ENCODE assay signal across 17 cellular contexts in the genomic region with DNA sequence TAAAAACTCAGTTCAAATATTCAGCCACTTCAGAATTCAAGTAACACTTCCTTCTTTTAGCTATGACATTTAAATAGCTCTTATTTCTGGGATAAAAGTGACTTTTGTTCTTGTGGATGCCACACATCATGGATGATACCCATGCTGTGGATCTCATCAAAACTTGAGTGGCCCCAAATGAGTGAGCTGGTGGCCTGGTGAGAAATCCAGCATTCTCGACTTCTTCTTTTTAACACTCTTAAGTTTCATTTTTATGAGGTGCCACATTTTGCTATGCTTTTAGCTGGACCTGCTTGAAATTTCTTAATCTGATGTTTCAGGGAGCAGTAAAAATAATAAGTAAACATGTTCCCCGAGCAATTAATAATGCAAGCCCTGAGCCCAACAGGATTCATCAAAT.
"Had no signal": no experiment of that assay in that cellular context is flagged by ENCODE, and none has a peak within 500 bp of the region (broad histone marks: within the 10 kb centered on the region; RNA-seq: fewer than 3 reads in every experiment).

No MANE protein-coding gene starts in this region.

- H3K4me2 ChIP-seq: hepatocyte had no signal

- H3K27me3 Mint-ChIP-seq: type B pancreatic cell had no signal

- H2AFZ ChIP-seq: hepatocyte had no signal

- H3K4me1 Mint-ChIP-seq: neural crest cell had no signal

- H3K4me3 ChIP-seq: body of pancreas, coronary artery, hepatocyte, ovary, sigmoid colon, suprapubic skin had no signal

- H3K27me3 ChIP-seq: body of pancreas, hepatocyte, ovary, sigmoid colon, suprapubic skin had no signal

- H3K36me3 ChIP-seq: ovary, sigmoid colon, suprapubic skin had no signal

- H3K4me3 Mint-ChIP-seq: neural crest cell, type B pancreatic cell had no signal

- H3K9me3 ChIP-seq: body of pancreas, ovary, sigmoid colon, suprapubic skin had no signal

- H3K27ac Mint-ChIP-seq: activated T-helper 2 cell treated with anti-CD3 and anti-CD28 coated beads, Interferon-gamma antibody, Interleukin-2, Interleukin-4, amounts not matched to agents 10 μg/mL and 5 μg/mL and 100 μg/mL, durations not matched to agents 14 hours and 24 hours and 36 hours; type B pancreatic cell had no signal

- H3K36me3 Mint-ChIP-seq: type B pancreatic cell had no signal

- H3K79me2 ChIP-seq: hepatocyte had no signal

- H3K27ac ChIP-seq: body of pancreas, coronary artery, hepatocyte, ovary, sigmoid colon, suprapubic skin had no signal

- H3K4me1 ChIP-seq: body of pancreas, sigmoid colon, suprapubic skin had no signal

- ATAC-seq: body of pancreas; stimulated activated naive CD8-positive, alpha-beta T cell treated with anti-CD3 and anti-CD28 coated beads, Interleukin-15, Interleukin-2, amounts not matched to agents 100 U/mL and 50 U/mL, for 24 hours had no signal

- H3K9me3 Mint-ChIP-seq: activated T-helper 2 cell treated with anti-CD3 and anti-CD28 coated beads, Interferon-gamma antibody, Interleukin-2, Interleukin-4, amounts not matched to agents 10 μg/mL and 5 μg/mL and 100 μg/mL, durations not matched to agents 14 hours and 24 hours and 36 hours; neural crest cell had no signal

- DNase-seq: activated CD4-positive, alpha-beta T cell treated with anti-CD3 and anti-CD28 coated beads, Interleukin-2, amount 50 U/mL, for 1 hour; activated CD4-positive, CD25-positive, alpha-beta regulatory T cell; activated naive CD4-positive, alpha-beta T cell treated with anti-CD3 and anti-CD28 coated beads, Interleukin-2, amount 50 U/mL, for 16 hours; central memory CD4-positive, alpha-beta T cell; effector memory CD4-positive, alpha-beta T cell; kidney glomerular epithelial cell; ovary; sigmoid colon; stimulated activated CD4-positive, alpha-beta T cell treated with anti-CD3 and anti-CD28 coated beads, Interleukin-12 subunit alpha, Interleukin-12 subunit beta, amount 100 ng/mL, for 4 hours; stimulated activated naive CD8-positive, alpha-beta T cell treated with anti-CD3 and anti-CD28 coated beads, Interleukin-15, Interleukin-2, amounts not matched to agents 100 U/mL and 50 U/mL, for 24 hours had no signal
